In genomic region chr9:122159026-122159924, GRCh38 we compare ENCODE assay signal across 8 cellular contexts. TPM values are rescaled to one million over a fixed set of nuclear protein-coding genes. Genes with fewer than 3 reads are reported as not detected.
DNase-seq lines count a peak whose midpoint lies in the region; ATAC-seq and TF ChIP-seq lines count a peak whose summit lies in the region.

MORN5 (plus strand) TSS chr9:122159908; CDS start chr9:122159973, 65 bp downstream.
NDUFA8 (minus strand) TSS chr9:122159779; CDS start chr9:122159677, 102 bp downstream.

- H2AK5ac ChIP-seq in IMR-90 (ENCODE audit: low read depth, low read length) = peak within 1 kb of the TSS; percentile 48; the same call in 1 of the 2 replicates

- peak; percentile 47; the same call in 1 of the 2 replicates for TF ChIP-seq POLR2A in IMR-90 (IDR thresholded peaks at IDR 0.05; ENCODE audit: low read depth, low read length)

- H4K5ac ChIP-seq in IMR-90 (ENCODE audit: low read depth, low read length) = peak within 1 kb of the TSS; percentile 87

- H3K9me1 ChIP-seq in IMR-90 (ENCODE audit: insufficient read depth, low read length) = peaks cover 8% of the 10 kb centered on the region

- H3K27me3 ChIP-seq in IMR-90 (ENCODE audit: control insufficient read depth, insufficient read depth, low read length) (peaks cover 4% of the 10 kb centered on the region), mononuclear cell (ENCODE audit: insufficient read depth, low read length) (peaks cover 4% of the 10 kb centered on the region)

- TF ChIP-seq CTCF in IMR-90 (conservative IDR thresholded peaks at IDR 0.05; ENCODE audit: low read depth, low read length) = no peak
- TF ChIP-seq CTCF in OCI-LY7 (conservative IDR thresholded peaks at IDR 0.05; ENCODE audit: low read length) = no peak

- intact Hi-C loops in IMR-90 (cut with micrococcal nuclease) (no loop called here), OCI-LY7 (cut with micrococcal nuclease; ENCODE audit: unreplicated experiment) (loop anchor here (1.0 kb wide), 1 partner anchor 105 kb away; the partner anchor contains the start of genes MRRF and RBM18)

- BruUV-seq in IMR-90 (replicated peaks; lab: Mats Ljungman, UMichigan) (no TSS peak), OCI-LY7 (replicated peaks; lab: Mats Ljungman, UMichigan) (TSS peak; percentile 67)

- H3K27ac ChIP-seq in IMR-90 (ENCODE audit: insufficient read depth, low read length) (peak within 1 kb of the TSS; percentile 80), OCI-LY7 (ENCODE audit: low read depth, low read length, poor library complexity, severe bottlenecking) (peak within 1 kb of the TSS; percentile 24), epithelial cell of prostate (peak within 1 kb of the TSS; percentile 17)

- H3K4me3 ChIP-seq in IMR-90 (ENCODE audit: insufficient read depth, low read depth, low read length) (peak within 1 kb of the TSS; percentile 72), OCI-LY7 (ENCODE audit: low read depth, low read length, poor library complexity, severe bottlenecking) (peak within 1 kb of the TSS; percentile 81), mononuclear cell (ENCODE audit: low read length) (peak within 1 kb of the TSS; percentile 80)

- H3K9ac ChIP-seq in IMR-90 (ENCODE audit: low read depth, low read length) = peak within 1 kb of the TSS; percentile 92

- WGBS in IMR-90 (ENCODE audit: extremely low coverage in 2 of 2, insufficient read length in 1 of 2), 2 experiments = 1% methylated on average over 27 of the region's 56 CpGs; no CpG with 5 or more reads in 1 of the 2 experiments

- H2BK5ac ChIP-seq in IMR-90 (ENCODE audit: low read depth, low read length, poor library complexity, severe bottlenecking) = peak within 1 kb of the TSS; percentile 80

- no peak within 1 kb of the TSS for H2BK20ac ChIP-seq in IMR-90 (ENCODE audit: low read depth, low read length)

- no peak within 1 kb of the TSS for H2BK120ac ChIP-seq in IMR-90 (ENCODE audit: low read depth, low read length)

- no peak within 1 kb of the TSS; the same call in 1 of the 2 replicates for H3K18ac ChIP-seq in IMR-90 (ENCODE audit: low read depth, low read length)

- H3K4me1 ChIP-seq in IMR-90 (ENCODE audit: control insufficient read depth, insufficient read depth, low read length) (peaks cover 2% of the 10 kb centered on the region), OCI-LY7 (ENCODE audit: insufficient read depth, low read length, poor library complexity, severe bottlenecking) (peaks cover 7% of the 10 kb centered on the region), mononuclear cell (ENCODE audit: insufficient read depth, low read length) (peaks cover 11% of the 10 kb centered on the region)

- peak within 1 kb of the TSS; percentile 94 for H2AK9ac ChIP-seq in IMR-90 (replicated peaks; ENCODE audit: low read depth, low read length, poor library complexity)

- H3K23ac ChIP-seq in IMR-90 (ENCODE audit: low read depth, low read length) = peak within 1 kb of the TSS; percentile 88

- H2AFZ ChIP-seq in IMR-90 (replicated peaks; ENCODE audit: low read length, poor library complexity) (peak within 1 kb of the TSS; percentile 99), OCI-LY7 (ENCODE audit: low read length) (peak within 1 kb of the TSS; percentile 81)

- H3K9me2 ChIP-seq in OCI-LY7 (ENCODE audit: insufficient read depth, low read length) = no peaks in the 10 kb centered on the region

- H3K56ac ChIP-seq in IMR-90 (ENCODE audit: extremely low read depth, insufficient read depth, low read length) = peak within 1 kb of the TSS; percentile 87

- peaks cover 32% of the 10 kb centered on the region; the same call in 1 of the 2 replicates for H3K79me2 ChIP-seq in OCI-LY7 (ENCODE audit: insufficient read depth, low read depth, low read length)

- ATAC-seq in GM21529 (IDR thresholded peaks at IDR 0.05; ENCODE audit: unreplicated experiment) (peak; percentile 96), IMR-90 (ENCODE audit: low read depth) (peak; percentile 100)

- H3K9me3 ChIP-seq in IMR-90 (ENCODE audit: control insufficient read depth, insufficient read depth, low read length) = no peaks in the 10 kb centered on the region; the same call in 1 of the 2 replicates
- peaks cover 11% of the 10 kb centered on the region for H3K9me3 ChIP-seq in OCI-LY7 (ENCODE audit: low read length)
- no peaks in the 10 kb centered on the region for H3K9me3 ChIP-seq in mononuclear cell (ENCODE audit: low read depth, low read length)

- no peaks in the 10 kb centered on the region for H3K36me3 ChIP-seq in IMR-90 (ENCODE audit: control insufficient read depth, insufficient read depth, low read length)
- H3K36me3 ChIP-seq in OCI-LY7 (ENCODE audit: insufficient read depth, low read length) = 0 out of 2 replicates have a peak, but pooled peaks cover 4% of the 10 kb centered on the region

- peak within 1 kb of the TSS; percentile 90 for H3K4ac ChIP-seq in IMR-90 (ENCODE audit: low read depth, low read length)

- H2BK15ac ChIP-seq in IMR-90 (ENCODE audit: low read depth, low read length) = no peak within 1 kb of the TSS

- DNase-seq in DMS153 (lab: John Stamatoyannopoulos, UW) = peak; percentile 92
- DNase-seq in IMR-90 = peak; percentile 95
- DNase-seq in OCI-LY7 (ENCODE audit: low spot score) = peak; percentile 98
- peak; percentile 94 for DNase-seq in activated T-cell treated with anti-CD3 and anti-CD28 coated beads for 4 hours
- peak; percentile 63 for DNase-seq in epithelial cell of prostate (ENCODE audit: low read depth, low spot score)
- DNase-seq in stimulated activated CD8-positive, alpha-beta memory T cell treated with anti-CD3 and anti-CD28 coated beads, Interleukin-2, amount 100 ng/mL, for 48 hours (ENCODE audit: low read depth in 2 of 2) = peak; percentile 91 to 93

- peak within 1 kb of the TSS; percentile 78 for H4K91ac ChIP-seq in IMR-90 (ENCODE audit: insufficient read depth, low read depth, low read length)

- CTCF ChIA-PET in IMR-90 (lab: Yijun Ruan, JAX) = interaction anchor here (0.8 to 1.0 kb wide), 2 partner anchors 13 to 14 kb away, joined by 3 to 4 read pairs; no protein-coding TSS in a partner anchor
- CTCF ChIA-PET in OCI-LY7 (lab: Charles Lee; ENCODE audit: unreplicated experiment) = interaction anchor here (1.0 kb wide), 1 partner anchor 34 kb away, joined by 3 read pairs; no protein-coding TSS in a partner anchor

- H4K20me1 ChIP-seq in IMR-90 (ENCODE audit: insufficient read depth, low read length) (peaks cover 9% of the 10 kb centered on the region; the same call in 1 of the 2 replicates), OCI-LY7 (ENCODE audit: insufficient read depth, low read length) (no peaks in the 10 kb centered on the region)

- peak within 1 kb of the TSS; percentile 60 to 95 for H4K8ac ChIP-seq in IMR-90 (ENCODE audit: low read depth in 2 of 2, low read length in 2 of 2)

- peaks cover 24 to 32% of the 10 kb centered on the region in 2 experiments for H3K79me1 ChIP-seq in IMR-90 (ENCODE audit: low read depth in 1 of 2, low read length in 2 of 2)

- H3K14ac ChIP-seq in IMR-90 (replicated peaks; ENCODE audit: low read depth, low read length) = peak within 1 kb of the TSS; percentile 89

- in situ Hi-C loops in IMR-90 (cut with MboI; ENCODE audit: low sequenced_read_pairs) = no loop called here

- no peak for TF ChIP-seq RAD21 in IMR-90 (IDR thresholded peaks at IDR 0.05; ENCODE audit: low read length)

- H3K4me2 ChIP-seq in IMR-90 (ENCODE audit: low read depth, low read length) = peak within 1 kb of the TSS; percentile 100
- peak within 1 kb of the TSS; percentile 66 for H3K4me2 ChIP-seq in OCI-LY7 (ENCODE audit: low read length)

- dilution Hi-C loops in IMR-90 (cut with HindIII; ENCODE audit: low sequenced_read_pairs, unreplicated experiment) = no loop called here

- POLR2A ChIA-PET in IMR-90 (lab: Charles Lee; ENCODE audit: unreplicated experiment) = no interaction called here
- POLR2A ChIA-PET in OCI-LY7 (lab: Charles Lee) = no interaction called here

TF ChIP-seq in IMR-90, 13 proteins besides CTCF, POLR2A, EP300 and RAD21:
- TF ChIP-seq CHD1 (IDR thresholded peaks at IDR 0.05; ENCODE audit: low read depth, low read length) (no peak), CEBPB (IDR thresholded peaks at IDR 0.05; ENCODE audit: low read depth, low read length) (peak; percentile 60), MXI1 (IDR thresholded peaks at IDR 0.05; ENCODE audit: borderline replicate concordance, low read depth, low read length) (peak; percentile 60; the same call in 1 of the 2 replicates)

RNA-seq across cellular contexts. Expression of gene MORN5, which starts in this region (rescaled TPM):
- not detected in 2 replicates for total RNA-seq in IMR-90 (2012; rRNA removed)
- polyA plus RNA-seq in IMR-90 (2012; rRNA removed) = not detected in 2 replicates
- polyA plus RNA-seq in IMR-90 (2012; cell fraction: cytosol; rRNA removed) = not detected in 2 replicates
- not detected in 2 replicates for polyA plus RNA-seq in IMR-90 (2012; cell fraction: nucleus; rRNA removed; ENCODE audit: low replicate concordance)
- not detected in 2 replicates for total RNA-seq in OCI-LY7 (2014; rRNA removed; shearing (Covaris generic))
- not detected in 2 replicates for total RNA-seq in OCI-LY7 (2022)
- total RNA-seq in mononuclear cell = not detected

RNA-seq across cellular contexts. Expression of gene NDUFA8, which starts in this region (rescaled TPM):
- total RNA-seq in IMR-90 (2012; rRNA removed) = 45.2 and 80.8 TPM in 2 replicates
- 98.1 and 103 TPM in 2 replicates for polyA plus RNA-seq in IMR-90 (2012; rRNA removed)
- 54.5 and 98.8 TPM in 2 replicates for polyA plus RNA-seq in IMR-90 (2012; cell fraction: cytosol; rRNA removed)
- polyA plus RNA-seq in IMR-90 (2012; cell fraction: nucleus; rRNA removed; ENCODE audit: low replicate concordance) = 11.0 and 36.0 TPM in 2 replicates
- 24.2 and 29.7 TPM in 2 replicates for total RNA-seq in OCI-LY7 (2014; rRNA removed; shearing (Covaris generic))
- total RNA-seq in OCI-LY7 (2022) = 51.0 and 53.6 TPM in 2 replicates
- total RNA-seq in mononuclear cell = 1.2 TPM

Comparison
In these comparisons a context has a peak if more than half of its experiments do, and no peak if none do; other contexts are left out.
1. Peak in every context shown above with its lines: DNase-seq, ATAC-seq, H3K4me3 ChIP-seq and H3K27ac ChIP-seq.
2. RNA of gene NDUFA8 (total RNA-seq): 24.2 to 53.6 TPM in OCI-LY7 and 45.2 to 80.8 TPM in IMR-90; 1.2 TPM in mononuclear cell (single experiment); every median in the first group is over 10 times any median in the second.
3. H3K27ac ChIP-seq: peak in every context shown above with its lines; median percentile 80 in IMR-90; 24 in OCI-LY7; 17 in epithelial cell of prostate.